Comparison of ENCODE assay signal across 10 cellular contexts in the genomic region with DNA sequence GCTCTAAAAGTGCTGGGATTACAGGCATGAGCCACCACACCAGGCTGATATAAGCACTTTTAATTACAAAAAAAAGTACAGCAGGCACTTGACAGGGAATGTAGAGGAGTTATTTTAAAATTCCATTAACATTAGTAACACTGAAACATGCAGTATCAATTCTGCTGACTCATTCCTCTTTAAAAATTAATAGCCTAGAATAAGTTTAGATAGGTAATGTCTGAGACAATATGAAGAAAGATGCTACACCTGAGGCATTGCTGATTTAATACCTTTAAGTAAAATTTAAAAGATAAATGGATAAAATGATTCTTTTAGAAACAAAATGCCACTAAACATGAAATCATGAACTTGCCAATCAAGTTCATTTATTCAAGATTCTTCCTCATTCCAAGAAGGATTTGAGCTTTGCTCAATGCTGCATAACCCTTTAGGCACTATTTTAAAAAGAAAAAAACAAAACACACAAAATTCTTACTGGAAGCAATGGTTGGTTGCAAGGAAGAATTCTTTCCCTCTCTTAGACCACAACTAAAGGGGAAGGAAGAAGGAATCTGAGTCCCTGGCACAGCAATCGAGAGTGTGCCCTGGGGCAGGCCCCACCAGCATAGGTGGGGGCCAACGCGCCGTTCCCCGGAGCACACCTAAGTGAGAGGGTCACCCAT. TPM values are rescaled to one million over a fixed set of nuclear protein-coding genes. Genes with fewer than 3 reads are reported as not detected.
DNase-seq lines count a peak whose midpoint lies in the region; ATAC-seq and TF ChIP-seq lines count a peak whose summit lies in the region.
"Had no signal": no experiment of that assay in that cellular context is flagged by ENCODE, and none has a peak within 500 bp of the region (broad histone marks: within the 10 kb centered on the region; RNA-seq: fewer than 3 reads in every experiment).

No MANE protein-coding gene starts in this region.

- H3K27ac ChIP-seq in SK-N-MC (peak overlapping the region; percentile 93), osteoblast (ENCODE audit: low read depth, low read length) (peak overlapping the region; percentile 47)

- peaks cover 18% of the 10 kb centered on the region for H3K4me1 ChIP-seq in osteoblast (ENCODE audit: insufficient read depth, low read length)

- H3K36me3 ChIP-seq in SK-N-MC (ENCODE audit: insufficient read depth, low read length) (peaks cover 4% of the 10 kb centered on the region; the same call in 1 of the 2 replicates), osteoblast (ENCODE audit: insufficient read depth, low read length) (peaks cover 9% of the 10 kb centered on the region)

- ATAC-seq in HG03354 (IDR thresholded peaks at IDR 0.05; ENCODE audit: poor library complexity, severe bottlenecking, unreplicated experiment): no peak

- peaks cover 82% of the 10 kb centered on the region for H3K79me2 ChIP-seq in osteoblast (ENCODE audit: insufficient read depth, low read length)

- TF ChIP-seq CTCF in epithelial cell of proximal tubule (conservative IDR thresholded peaks at IDR 0.05; ENCODE audit: low read depth, low read length) (no peak), osteoblast (IDR thresholded peaks at IDR 0.05; ENCODE audit: extremely low read depth, low read depth, low read length) (no peak)

- H3K4me2 ChIP-seq in osteoblast (ENCODE audit: insufficient read depth, low read length): peak overlapping the region; percentile 31

- H3K9ac ChIP-seq in SK-N-MC (ENCODE audit: insufficient read length): peak overlapping the region; percentile 8

- no peak overlapping the region for H2AFZ ChIP-seq in osteoblast (ENCODE audit: low read length)

- DNase-seq in EH (ENCODE audit: low read depth) (peak; percentile 87), SK-N-MC (ENCODE audit: low read depth, low spot score) (no peak), epithelial cell of proximal tubule (ENCODE audit: low read depth) (peak; percentile 67), osteoblast (ENCODE audit: insufficient read length, low spot score, missing footprints) (no peak), SKM-1 (lab: John Stamatoyannopoulos, UW; ENCODE audit: unreplicated experiment) (no peak), NCI-H146 treated with DMSO at 0.1 percent for 48 hours (lab: John Stamatoyannopoulos, UW; ENCODE audit: unreplicated experiment) (no peak)
- DNase-seq in activated CD4-positive, alpha-beta T cell treated with anti-CD3 and anti-CD28 coated beads for 48 hours: no peak
- DNase-seq: erythroblast, NCI-H2227 treated with DMSO at 0.1 percent for 48 hours had no signal

- H3K9me3 ChIP-seq in SK-N-MC (ENCODE audit: low read depth, low read length): no peaks in the 10 kb centered on the region
- H3K9me3 ChIP-seq in osteoblast (ENCODE audit: low read depth, low read length): no peaks in the 10 kb centered on the region

- no peaks in the 10 kb centered on the region for H3K27me3 ChIP-seq in osteoblast (ENCODE audit: insufficient read depth, low read length)

- H3K4me3 ChIP-seq in SK-N-MC (peak overlapping the region; percentile 43), epithelial cell of proximal tubule (ENCODE audit: low read depth, low read length) (no peak overlapping the region), osteoblast (ENCODE audit: insufficient read depth, low read length) (no peak overlapping the region)

- H4K20me1 ChIP-seq in osteoblast (ENCODE audit: insufficient read depth, low read length): no peaks in the 10 kb centered on the region

RNA-seq across cellular contexts. Expression of a gene that starts 26.6 kb away (rescaled TPM):
- total RNA-seq in epithelial cell of proximal tubule: 43.4 and 50.1 TPM in 2 replicates
- 126 and 132 TPM in 2 replicates for total RNA-seq in osteoblast

RNA-seq across cellular contexts. Expression of a gene that starts 53.7 kb away (rescaled TPM):
- total RNA-seq in epithelial cell of proximal tubule: 4.1 and 6.2 TPM in 2 replicates
- total RNA-seq in osteoblast: 5.9 and 8.0 TPM in 2 replicates

Comparison
In these comparisons a context has a peak if more than half of its experiments do, and no peak if none do; other contexts are left out.
1. DNase-seq: peak in EH (single experiment) and epithelial cell of proximal tubule (single experiment); none in SK-N-MC (single experiment), osteoblast (single experiment), SKM-1 (single experiment), activated CD4-positive, alpha-beta T cell treated with anti-CD3 and anti-CD28 coated beads for 48 hours (single experiment) and NCI-H146 treated with DMSO at 0.1 percent for 48 hours (single experiment).